ENCODE assay signal across 23 cellular contexts in genomic region chr4:113012776-113013175, GRCh38. TPM values are rescaled to one million over a fixed set of nuclear protein-coding genes. Genes with fewer than 3 reads are reported as not detected.
A peak's percentile ranks its signal among the peaks of the same experiment; 100 is the strongest.
DNase-seq lines count a peak whose midpoint lies in the region; ATAC-seq and TF ChIP-seq lines count a peak whose summit lies in the region.
"Had no signal": no experiment of that assay in that cellular context is flagged by ENCODE, and none has a peak within 500 bp of the region (broad histone marks: within the 10 kb centered on the region; RNA-seq: fewer than 3 reads in every experiment).

No MANE protein-coding gene starts in this region.

- H3K27me3 ChIP-seq in right atrium auricular region (no peaks in the 10 kb centered on the region), mesenchymal stem cell (ENCODE audit: control insufficient read depth in 1 of 2, insufficient read depth in 1 of 2, low read length in 2 of 2) (no peaks in the 10 kb centered on the region), SJCRH30 (no peaks in the 10 kb centered on the region)
- H3K27me3 ChIP-seq: esophagus muscularis mucosa, pancreas, sigmoid colon had no signal

- H3K4me1 ChIP-seq in right atrium auricular region (no peaks in the 10 kb centered on the region), mesenchymal stem cell (ENCODE audit: control insufficient read depth, insufficient read depth, low read depth, low read length) (no peaks in the 10 kb centered on the region), SJCRH30 (peaks cover 19% of the 10 kb centered on the region)
- H3K4me1 ChIP-seq: pancreas had no signal

- H3K9me3 ChIP-seq in right atrium auricular region: no peaks in the 10 kb centered on the region
- no peaks in the 10 kb centered on the region for H3K9me3 ChIP-seq in mesenchymal stem cell (ENCODE audit: control insufficient read depth, low read length)
- no peaks in the 10 kb centered on the region for H3K9me3 ChIP-seq in SJCRH30 (replicated peaks)
- H3K9me3 ChIP-seq: esophagus muscularis mucosa, pancreas, sigmoid colon had no signal

- no peak overlapping the region for H3K4ac ChIP-seq in mesenchymal stem cell (ENCODE audit: low read depth in 1 of 2, low read length in 2 of 2)

- no peak overlapping the region for H3K14ac ChIP-seq in mesenchymal stem cell (ENCODE audit: low read length in 2 of 2)

- TF ChIP-seq CTCF in right atrium auricular region (IDR thresholded peaks at IDR 0.05) (no peak), osteocyte (IDR thresholded peaks at IDR 0.05) (no peak)

- H3K27ac ChIP-seq in right atrium auricular region (no peak overlapping the region), caudate nucleus (ENCODE audit: low read depth, low read length) (peak overlapping the region; percentile 56), mesenchymal stem cell (ENCODE audit: low read length, poor library complexity, severe bottlenecking) (no peak overlapping the region), SJCRH30 (no peak overlapping the region)
- H3K27ac ChIP-seq: esophagus muscularis mucosa, pancreas, sigmoid colon, VCaP had no signal

- no peak overlapping the region for H3K9ac ChIP-seq in mesenchymal stem cell (ENCODE audit: low read length)

- no peak overlapping the region for H2BK12ac ChIP-seq in mesenchymal stem cell (ENCODE audit: low read length in 2 of 2)

- H3K27ac Mint-ChIP-seq in activated naive CD8-positive, alpha-beta T cell treated with anti-CD3 and anti-CD28 coated beads for 36 hours: no peak overlapping the region
- no peak overlapping the region for H3K27ac Mint-ChIP-seq in osteocyte (ENCODE audit: unreplicated experiment)
- H3K27ac Mint-ChIP-seq: activated naive CD4-positive, alpha-beta T cell treated with anti-CD3 and anti-CD28 coated beads, Interleukin-2, amount 50 U/mL, for 72 hours; activated T-helper 17 cell treated with anti-CD3 and anti-CD28 coated beads, Interleukin-2, amount 50 U/mL, for 72 hours; CD14-positive monocyte; effector memory CD8-positive, alpha-beta T cell; naive thymus-derived CD8-positive, alpha-beta T cell had no signal

- no peak overlapping the region for H2AFZ ChIP-seq in mesenchymal stem cell (ENCODE audit: low read depth, low read length)

- H2BK15ac ChIP-seq in mesenchymal stem cell (ENCODE audit: low read depth, poor library complexity, severe bottlenecking): no peak overlapping the region

- no peak overlapping the region for H3K4me3 ChIP-seq in right atrium auricular region
- H3K4me3 ChIP-seq in mesenchymal stem cell (ENCODE audit: insufficient read depth in 1 of 2, low read depth in 1 of 2, low read length in 2 of 2): no peak overlapping the region
- H3K4me3 ChIP-seq in SJCRH30: no peak overlapping the region
- H3K4me3 ChIP-seq: esophagus muscularis mucosa, pancreas, sigmoid colon had no signal

- H4K91ac ChIP-seq in mesenchymal stem cell (ENCODE audit: low read length): no peak overlapping the region

- peak; percentile 42 for ATAC-seq in Right ventricle myocardium superior (ENCODE audit: poor library complexity)
- ATAC-seq: activated naive CD4-positive, alpha-beta T cell treated with anti-CD3 and anti-CD28 coated beads, Interleukin-2, amount 50 U/mL, for 72 hours; activated T-helper 17 cell treated with anti-CD3 and anti-CD28 coated beads, Interleukin-2, amount 50 U/mL, for 72 hours; effector memory CD8-positive, alpha-beta T cell; left cardiac atrium; naive thymus-derived CD8-positive, alpha-beta T cell; pancreas had no signal

- no peaks in the 10 kb centered on the region for H3K4me1 Mint-ChIP-seq in activated naive CD8-positive, alpha-beta T cell treated with anti-CD3 and anti-CD28 coated beads for 36 hours
- peaks cover 3% of the 10 kb centered on the region for H3K4me1 Mint-ChIP-seq in osteocyte (ENCODE audit: unreplicated experiment)
- H3K4me1 Mint-ChIP-seq: activated T-helper 17 cell treated with anti-CD3 and anti-CD28 coated beads, Interleukin-2, amount 50 U/mL, for 72 hours; CD14-positive monocyte; naive thymus-derived CD8-positive, alpha-beta T cell had no signal

- no peak overlapping the region for H4K8ac ChIP-seq in mesenchymal stem cell (ENCODE audit: low read length)

- H2BK5ac ChIP-seq in mesenchymal stem cell (ENCODE audit: low read depth, low read length, poor library complexity, severe bottlenecking): no peak overlapping the region

- no peaks in the 10 kb centered on the region for H3K36me3 Mint-ChIP-seq in activated naive CD8-positive, alpha-beta T cell treated with anti-CD3 and anti-CD28 coated beads for 36 hours
- no peaks in the 10 kb centered on the region for H3K36me3 Mint-ChIP-seq in osteocyte (ENCODE audit: unreplicated experiment)
- H3K36me3 Mint-ChIP-seq: activated naive CD4-positive, alpha-beta T cell treated with anti-CD3 and anti-CD28 coated beads, Interleukin-2, amount 50 U/mL, for 72 hours; CD14-positive monocyte; naive thymus-derived CD8-positive, alpha-beta T cell had no signal

- no peak for DNase-seq in Right ventricle myocardium superior
- no peak for DNase-seq in right atrium auricular region (ENCODE audit: low spot score)
- peak in 8 of 61 donors; percentile 1 to 64 (median 20) for DNase-seq in caudate nucleus (lab: John Stamatoyannopoulos, UW)
- peak; percentile 61 for DNase-seq in mesenchymal stem cell
- no peak for DNase-seq in activated naive CD8-positive, alpha-beta T cell treated with anti-CD3 and anti-CD28 coated beads for 36 hours
- no peak for DNase-seq in osteocyte (ENCODE audit: extremely low spot score, unreplicated experiment)
- no peak for DNase-seq in SJCRH30
- DNase-seq: activated CD4-positive, alpha-beta T cell treated with anti-CD3 and anti-CD28 coated beads, Interleukin-2, amount 50 U/mL, for 1 hour; effector memory CD8-positive, alpha-beta T cell; HCEC 1CT; IMR-90; left cardiac atrium; naive thymus-derived CD8-positive, alpha-beta T cell; pancreas; SIG-M5; sigmoid colon; substantia nigra; T-helper 2 cell had no signal

- H3K4me3 Mint-ChIP-seq in activated naive CD8-positive, alpha-beta T cell treated with anti-CD3 and anti-CD28 coated beads for 36 hours: no peak overlapping the region
- no peak overlapping the region for H3K4me3 Mint-ChIP-seq in osteocyte (ENCODE audit: unreplicated experiment)
- H3K4me3 Mint-ChIP-seq: activated T-helper 17 cell treated with anti-CD3 and anti-CD28 coated beads, Interleukin-2, amount 50 U/mL, for 72 hours; CD14-positive monocyte; effector memory CD8-positive, alpha-beta T cell; naive thymus-derived CD8-positive, alpha-beta T cell had no signal

- H3K23ac ChIP-seq in mesenchymal stem cell (ENCODE audit: low read length in 2 of 2): no peak overlapping the region

- 71% methylated on average over 1 of the region's 3 CpGs for WGBS in mesenchymal stem cell

- H3K36me3 ChIP-seq in right atrium auricular region (no peaks in the 10 kb centered on the region), mesenchymal stem cell (ENCODE audit: control insufficient read depth in 1 of 2, insufficient read depth in 2 of 2, low read depth in 1 of 2, low read length in 2 of 2) (no peaks in the 10 kb centered on the region), SJCRH30 (no peaks in the 10 kb centered on the region; the same call in 1 of the 2 replicates)
- H3K36me3 ChIP-seq: esophagus muscularis mucosa, pancreas, sigmoid colon had no signal

- no peaks in the 10 kb centered on the region for H3K9me3 Mint-ChIP-seq in activated naive CD8-positive, alpha-beta T cell treated with anti-CD3 and anti-CD28 coated beads for 36 hours
- H3K9me3 Mint-ChIP-seq in osteocyte (ENCODE audit: unreplicated experiment): no peaks in the 10 kb centered on the region
- H3K9me3 Mint-ChIP-seq: activated naive CD4-positive, alpha-beta T cell treated with anti-CD3 and anti-CD28 coated beads, Interleukin-2, amount 50 U/mL, for 72 hours; activated T-helper 17 cell treated with anti-CD3 and anti-CD28 coated beads, Interleukin-2, amount 50 U/mL, for 72 hours; CD14-positive monocyte; naive thymus-derived CD8-positive, alpha-beta T cell had no signal

- H3K79me1 ChIP-seq in mesenchymal stem cell (replicated peaks; ENCODE audit: low read length, poor library complexity, severe bottlenecking): no peaks in the 10 kb centered on the region

- H2AK5ac ChIP-seq in mesenchymal stem cell (ENCODE audit: low read length, severe bottlenecking): no peak overlapping the region

- H3K27me3 Mint-ChIP-seq in activated naive CD8-positive, alpha-beta T cell treated with anti-CD3 and anti-CD28 coated beads for 36 hours: peaks cover 5% of the 10 kb centered on the region
- H3K27me3 Mint-ChIP-seq in osteocyte (ENCODE audit: unreplicated experiment): no peaks in the 10 kb centered on the region
- H3K27me3 Mint-ChIP-seq: activated T-helper 17 cell treated with anti-CD3 and anti-CD28 coated beads, Interleukin-2, amount 50 U/mL, for 72 hours; effector memory CD8-positive, alpha-beta T cell had no signal

- intact Hi-C loops in Right ventricle myocardium superior (cut with DNase I): no loop called here

- H2BK120ac ChIP-seq in mesenchymal stem cell (ENCODE audit: low read depth, low read length): no peak overlapping the region

- H3K4me2 ChIP-seq in mesenchymal stem cell (ENCODE audit: low read length, poor library complexity, severe bottlenecking): no peak overlapping the region

- H3K18ac ChIP-seq in mesenchymal stem cell (ENCODE audit: low read depth in 1 of 2, low read length in 2 of 2): no peak overlapping the region

RNA-seq across cellular contexts. Expression of gene ANK2, which starts 36.7 kb away (rescaled TPM):
- total RNA-seq in Right ventricle myocardium superior (289 TPM), right atrium auricular region (100 to 1,000 TPM; 169 to 332 TPM), osteocyte (17.2 and 20.8 TPM in 2 replicates)
- polyA plus RNA-seq in mesenchymal stem cell (2013, experiment 1 of 2): 13.8 TPM
- 13.4 TPM for polyA plus RNA-seq in mesenchymal stem cell (2013, experiment 2 of 2)
- total RNA-seq in activated naive CD8-positive, alpha-beta T cell treated with anti-CD3 and anti-CD28 coated beads for 36 hours: 1 to 10 TPM; 1.9 to 2.0 TPM
- total RNA-seq in SJCRH30 (2014; rRNA removed; shearing (Covaris generic)): 115 and 128 TPM in 2 replicates
- total RNA-seq: naive thymus-derived CD8-positive, alpha-beta T cell had no signal
- polyA plus RNA-seq: CD14-positive monocyte; naive thymus-derived CD8-positive, alpha-beta T cell had no signal
